ENCODE assay signal across 27 cellular contexts in the genomic region with DNA sequence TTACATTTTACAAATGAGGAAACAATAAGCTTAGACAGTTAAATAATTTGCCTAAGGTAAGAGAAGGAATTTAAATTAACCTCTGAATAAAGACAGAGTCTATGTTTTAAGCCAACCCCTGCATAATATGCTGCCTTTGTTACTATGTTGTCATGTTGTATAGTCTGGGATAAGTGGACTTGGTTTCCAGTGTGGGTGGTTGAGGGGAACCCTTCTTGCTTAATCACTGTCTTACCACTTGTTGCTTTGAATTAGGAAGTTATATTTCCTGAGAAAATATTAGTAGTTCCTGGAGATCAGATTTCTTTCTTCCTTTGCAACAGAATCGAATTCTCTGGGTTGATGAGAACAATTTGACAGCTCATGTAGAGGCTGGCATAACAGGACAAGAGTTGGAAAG.
"Had no signal": no experiment of that assay in that cellular context is flagged by ENCODE, and none has a peak within 500 bp of the region (broad histone marks: within the 10 kb centered on the region; RNA-seq: fewer than 3 reads in every experiment).

No MANE protein-coding gene starts in this region.

- H3K27me3 ChIP-seq: colonic mucosa, gastroesophageal sphincter, hepatocyte, ovary, sigmoid colon, vagina had no signal

- H3K36me3 ChIP-seq: colonic mucosa, ovary had no signal

- H3K4me1 ChIP-seq: colonic mucosa, gastroesophageal sphincter, sigmoid colon, vagina had no signal

- H3K9me3 ChIP-seq: colonic mucosa, gastroesophageal sphincter, sigmoid colon, vagina had no signal

- H3K4me3 ChIP-seq: colonic mucosa, gastroesophageal sphincter, hepatocyte, ovary, sigmoid colon, vagina had no signal

- FAIRE-seq: bronchial epithelial cell, kidney, small intestine had no signal

- DNase-seq: activated CD4-positive, alpha-beta T cell treated with anti-CD3 and anti-CD28 coated beads for 36 hours; activated CD4-positive, alpha-beta T cell treated with anti-CD3 and anti-CD28 coated beads, Interleukin-2, amount 50 U/mL, for 4 hours; activated CD4-positive, CD25-positive, alpha-beta regulatory T cell; activated naive CD4-positive, alpha-beta T cell; activated T-cell treated with anti-CD3 and anti-CD28 coated beads for 4 hours; activated T-cell treated with anti-CD3 and anti-CD28 coated beads, Interleukin-2, amount 50 U/mL, for 72 hours; colonic mucosa; effector memory CD8-positive, alpha-beta T cell; kidney; left colon; naive B cell; nephron progenitor cell; ovary; retina; sigmoid colon; small intestine; stimulated activated CD4-positive, alpha-beta T cell treated with anti-CD3 and anti-CD28 coated beads, Interleukin-4, amount 100 ng/mL, for 24 hours; stimulated activated naive CD8-positive, alpha-beta T cell treated with anti-CD3 and anti-CD28 coated beads, Interleukin-15, amount 100 ng/mL, for 72 hours; substantia nigra; T-helper 17 cell; T1000 had no signal

- H3K4me2 ChIP-seq: hepatocyte had no signal

- H2AFZ ChIP-seq: hepatocyte had no signal

- ATAC-seq: activated CD4-positive, alpha-beta T cell treated with anti-CD3 and anti-CD28 coated beads for 36 hours; activated naive CD4-positive, alpha-beta T cell treated with anti-CD3 and anti-CD28 coated beads, Interleukin-2, amount 50 U/mL, for 72 hours; activated T-cell treated with anti-CD3 and anti-CD28 coated beads, Interleukin-2, amount 50 U/mL, for 72 hours; effector memory CD8-positive, alpha-beta T cell; gastroesophageal sphincter; left colon; stimulated activated memory B cell treated with anti-CD40 and anti-IgM and Interleukin-4, amounts not matched to agents 10 μg/mL and 1 μg/mL and 100 μg/mL, for 72 hours; stimulated activated naive CD8-positive, alpha-beta T cell treated with anti-CD3 and anti-CD28 coated beads, Interleukin-15, amount 100 ng/mL, for 72 hours; T-helper 17 cell had no signal

- H3K27ac ChIP-seq: colonic mucosa, gastroesophageal sphincter, hepatocyte, ovary, sigmoid colon, vagina had no signal
